1 cellular context compared by ENCODE assay signal in the genomic region with DNA sequence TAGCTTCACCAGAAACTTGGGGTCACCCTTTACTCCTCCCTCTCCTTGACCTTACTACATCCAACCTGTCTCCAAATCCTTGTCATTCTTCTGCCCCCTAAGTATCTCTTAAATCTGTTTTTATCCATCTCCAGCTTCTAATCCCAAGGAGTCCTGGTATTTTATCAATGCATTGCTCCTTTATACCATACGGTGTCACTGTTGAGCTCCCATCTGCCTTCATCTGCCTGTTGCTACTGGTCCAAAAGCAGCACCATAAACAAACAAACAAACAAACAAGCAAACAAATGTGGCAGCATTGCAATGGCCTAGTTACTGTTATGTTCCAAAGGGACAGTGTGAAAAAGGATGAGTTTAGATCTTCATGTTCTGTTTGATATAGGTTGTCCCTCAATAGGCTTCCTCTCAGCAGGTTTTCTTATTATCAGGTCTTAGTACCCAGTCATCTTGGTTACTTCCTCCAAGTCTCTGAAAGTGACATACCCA.
TF ChIP-seq lines count a peak whose summit lies in the region.

No MANE protein-coding gene starts in this region.

TF ChIP-seq in HepG2, 621 proteins besides CTCF, POLR2A, EP300 and RAD21 (continues in another document):
- TF ChIP-seq FOXA1 (IDR thresholded peaks at IDR 0.05), result no peak
- 0 out of 2 replicates have a peak, but pooled peaks have one; percentile 13 for TF ChIP-seq FOXA1 (CRISPR knock-in tag; IDR thresholded peaks at IDR 0.05)
- TF ChIP-seq ZNF652 (CRISPR knock-in tag; IDR thresholded peaks at IDR 0.05; ENCODE audit: borderline replicate concordance, low read depth), result no peak
- no peak for TF ChIP-seq ZMYM3 (CRISPR knock-in tag; IDR thresholded peaks at IDR 0.05)
- no peak for TF ChIP-seq PHB2 (IDR thresholded peaks at IDR 0.05; ENCODE audit: partially characterized antibody)
- no peak for TF ChIP-seq SAP130 (CRISPR knock-in tag; IDR thresholded peaks at IDR 0.05; ENCODE audit: low read depth)
- no peak for TF ChIP-seq ZNF382 (CRISPR knock-in tag; IDR thresholded peaks at IDR 0.05; ENCODE audit: borderline replicate concordance)
- TF ChIP-seq ZBTB3 (CRISPR knock-in tag; IDR thresholded peaks at IDR 0.05; ENCODE audit: borderline replicate concordance, low read depth), result no peak
- TF ChIP-seq ZNF75D (CRISPR knock-in tag; IDR thresholded peaks at IDR 0.05; ENCODE audit: borderline replicate concordance), result no peak
- TF ChIP-seq TBP (CRISPR knock-in tag; IDR thresholded peaks at IDR 0.05), result no peak
- peak; percentile 85 for TF ChIP-seq STAG1 (CRISPR knock-in tag; IDR thresholded peaks at IDR 0.05)
- TF ChIP-seq PHF21A (CRISPR knock-in tag; IDR thresholded peaks at IDR 0.05), result no peak
- no peak for TF ChIP-seq ZFP36L2 (CRISPR knock-in tag; IDR thresholded peaks at IDR 0.05)
- TF ChIP-seq SRSF1 (optimal IDR thresholded peaks at IDR 0.05; ENCODE audit: low read depth, low read length), result no peak
- no peak for TF ChIP-seq SRSF4 (IDR thresholded peaks at IDR 0.05; ENCODE audit: low read depth, low read length, poor library complexity, severe bottlenecking)
- TF ChIP-seq ZNF563 (CRISPR knock-in tag; IDR thresholded peaks at IDR 0.05), result no peak
- TF ChIP-seq FOXA3 (CRISPR knock-in tag; IDR thresholded peaks at IDR 0.05), result 0 out of 2 replicates have a peak, but pooled peaks have one; percentile 17
- TF ChIP-seq SCMH1 (CRISPR knock-in tag; IDR thresholded peaks at IDR 0.05; ENCODE audit: borderline replicate concordance), result no peak
- no peak for TF ChIP-seq HDAC2 (CRISPR knock-in tag; IDR thresholded peaks at IDR 0.05)
- no peak for TF ChIP-seq ZKSCAN1 (IDR thresholded peaks at IDR 0.05; ENCODE audit: low read length)
- no peak for TF ChIP-seq MIER2 (CRISPR knock-in tag; IDR thresholded peaks at IDR 0.05)
- TF ChIP-seq NONO (IDR thresholded peaks at IDR 0.05), result no peak
- 0 out of 2 replicates have a peak, but pooled peaks have one; percentile 37 for TF ChIP-seq NONO (CRISPR knock-in tag; conservative IDR thresholded peaks at IDR 0.05)
- no peak for TF ChIP-seq ZNF333 (CRISPR knock-in tag; IDR thresholded peaks at IDR 0.05; ENCODE audit: borderline replicate concordance)
- no peak for TF ChIP-seq KDM2A (CRISPR knock-in tag; IDR thresholded peaks at IDR 0.05; ENCODE audit: borderline replicate concordance, low read depth)
- no peak for TF ChIP-seq ZNF598 (CRISPR knock-in tag; IDR thresholded peaks at IDR 0.05; ENCODE audit: borderline replicate concordance)
- TF ChIP-seq, protein P1, sequence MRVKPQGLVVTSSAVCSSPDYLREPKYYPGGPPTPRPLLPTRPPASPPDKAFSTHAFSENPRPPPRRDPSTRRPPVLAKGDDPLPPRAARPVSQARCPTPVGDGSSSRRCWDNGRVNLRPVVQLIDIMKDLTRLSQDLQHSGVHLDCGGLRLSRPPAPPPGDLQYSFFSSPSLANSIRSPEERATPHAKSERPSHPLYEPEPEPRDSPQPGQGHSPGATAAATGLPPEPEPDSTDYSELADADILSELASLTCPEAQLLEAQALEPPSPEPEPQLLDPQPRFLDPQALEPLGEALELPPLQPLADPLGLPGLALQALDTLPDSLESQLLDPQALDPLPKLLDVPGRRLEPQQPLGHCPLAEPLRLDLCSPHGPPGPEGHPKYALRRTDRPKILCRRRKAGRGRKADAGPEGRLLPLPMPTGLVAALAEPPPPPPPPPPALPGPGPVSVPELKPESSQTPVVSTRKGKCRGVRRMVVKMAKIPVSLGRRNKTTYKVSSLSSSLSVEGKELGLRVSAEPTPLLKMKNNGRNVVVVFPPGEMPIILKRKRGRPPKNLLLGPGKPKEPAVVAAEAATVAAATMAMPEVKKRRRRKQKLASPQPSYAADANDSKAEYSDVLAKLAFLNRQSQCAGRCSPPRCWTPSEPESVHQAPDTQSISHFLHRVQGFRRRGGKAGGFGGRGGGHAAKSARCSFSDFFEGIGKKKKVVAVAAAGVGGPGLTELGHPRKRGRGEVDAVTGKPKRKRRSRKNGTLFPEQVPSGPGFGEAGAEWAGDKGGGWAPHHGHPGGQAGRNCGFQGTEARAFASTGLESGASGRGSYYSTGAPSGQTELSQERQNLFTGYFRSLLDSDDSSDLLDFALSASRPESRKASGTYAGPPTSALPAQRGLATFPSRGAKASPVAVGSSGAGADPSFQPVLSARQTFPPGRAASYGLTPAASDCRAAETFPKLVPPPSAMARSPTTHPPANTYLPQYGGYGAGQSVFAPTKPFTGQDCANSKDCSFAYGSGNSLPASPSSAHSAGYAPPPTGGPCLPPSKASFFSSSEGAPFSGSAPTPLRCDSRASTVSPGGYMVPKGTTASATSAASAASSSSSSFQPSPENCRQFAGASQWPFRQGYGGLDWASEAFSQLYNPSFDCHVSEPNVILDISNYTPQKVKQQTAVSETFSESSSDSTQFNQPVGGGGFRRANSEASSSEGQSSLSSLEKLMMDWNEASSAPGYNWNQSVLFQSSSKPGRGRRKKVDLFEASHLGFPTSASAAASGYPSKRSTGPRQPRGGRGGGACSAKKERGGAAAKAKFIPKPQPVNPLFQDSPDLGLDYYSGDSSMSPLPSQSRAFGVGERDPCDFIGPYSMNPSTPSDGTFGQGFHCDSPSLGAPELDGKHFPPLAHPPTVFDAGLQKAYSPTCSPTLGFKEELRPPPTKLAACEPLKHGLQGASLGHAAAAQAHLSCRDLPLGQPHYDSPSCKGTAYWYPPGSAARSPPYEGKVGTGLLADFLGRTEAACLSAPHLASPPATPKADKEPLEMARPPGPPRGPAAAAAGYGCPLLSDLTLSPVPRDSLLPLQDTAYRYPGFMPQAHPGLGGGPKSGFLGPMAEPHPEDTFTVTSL (CRISPR knock-in tag; IDR thresholded peaks at IDR 0.05; ENCODE audit: borderline replicate concordance), result no peak
- TF ChIP-seq, protein P2, sequence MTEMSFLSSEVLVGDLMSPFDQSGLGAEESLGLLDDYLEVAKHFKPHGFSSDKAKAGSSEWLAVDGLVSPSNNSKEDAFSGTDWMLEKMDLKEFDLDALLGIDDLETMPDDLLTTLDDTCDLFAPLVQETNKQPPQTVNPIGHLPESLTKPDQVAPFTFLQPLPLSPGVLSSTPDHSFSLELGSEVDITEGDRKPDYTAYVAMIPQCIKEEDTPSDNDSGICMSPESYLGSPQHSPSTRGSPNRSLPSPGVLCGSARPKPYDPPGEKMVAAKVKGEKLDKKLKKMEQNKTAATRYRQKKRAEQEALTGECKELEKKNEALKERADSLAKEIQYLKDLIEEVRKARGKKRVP (CRISPR knock-in tag; IDR thresholded peaks at IDR 0.05), result no peak
- no peak for TF ChIP-seq ZNF564 (CRISPR knock-in tag; IDR thresholded peaks at IDR 0.05)
- TF ChIP-seq ZNF263 (CRISPR knock-in tag; IDR thresholded peaks at IDR 0.05), result no peak
- no peak for TF ChIP-seq JARID2 (CRISPR knock-in tag; IDR thresholded peaks at IDR 0.05; ENCODE audit: insufficient replicate concordance)
- TF ChIP-seq HNRNPUL1 (IDR thresholded peaks at IDR 0.05; ENCODE audit: low read depth, low read length), result no peak
- TF ChIP-seq SALL2 (CRISPR knock-in tag; IDR thresholded peaks at IDR 0.05), result no peak
- TF ChIP-seq MTF2 (CRISPR knock-in tag; IDR thresholded peaks at IDR 0.05; ENCODE audit: borderline replicate concordance), result no peak
- no peak for TF ChIP-seq ETV6 (CRISPR knock-in tag; conservative IDR thresholded peaks at IDR 0.05)
- no peak for TF ChIP-seq HDAC1 (CRISPR knock-in tag; IDR thresholded peaks at IDR 0.05)
- TF ChIP-seq, protein P3, sequence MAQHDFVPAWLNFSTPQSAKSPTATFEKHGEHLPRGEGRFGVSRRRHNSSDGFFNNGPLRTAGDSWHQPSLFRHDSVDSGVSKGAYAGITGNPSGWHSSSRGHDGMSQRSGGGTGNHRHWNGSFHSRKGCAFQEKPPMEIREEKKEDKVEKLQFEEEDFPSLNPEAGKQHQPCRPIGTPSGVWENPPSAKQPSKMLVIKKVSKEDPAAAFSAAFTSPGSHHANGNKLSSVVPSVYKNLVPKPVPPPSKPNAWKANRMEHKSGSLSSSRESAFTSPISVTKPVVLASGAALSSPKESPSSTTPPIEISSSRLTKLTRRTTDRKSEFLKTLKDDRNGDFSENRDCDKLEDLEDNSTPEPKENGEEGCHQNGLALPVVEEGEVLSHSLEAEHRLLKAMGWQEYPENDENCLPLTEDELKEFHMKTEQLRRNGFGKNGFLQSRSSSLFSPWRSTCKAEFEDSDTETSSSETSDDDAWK (CRISPR knock-in tag; IDR thresholded peaks at IDR 0.05), result no peak
- TF ChIP-seq, protein P4, sequence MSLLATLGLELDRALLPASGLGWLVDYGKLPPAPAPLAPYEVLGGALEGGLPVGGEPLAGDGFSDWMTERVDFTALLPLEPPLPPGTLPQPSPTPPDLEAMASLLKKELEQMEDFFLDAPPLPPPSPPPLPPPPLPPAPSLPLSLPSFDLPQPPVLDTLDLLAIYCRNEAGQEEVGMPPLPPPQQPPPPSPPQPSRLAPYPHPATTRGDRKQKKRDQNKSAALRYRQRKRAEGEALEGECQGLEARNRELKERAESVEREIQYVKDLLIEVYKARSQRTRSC (CRISPR knock-in tag; IDR thresholded peaks at IDR 0.05; ENCODE audit: low read depth), result no peak
- TF ChIP-seq FOXP1 (IDR thresholded peaks at IDR 0.05), result peak; percentile 88
- peak; percentile 79 for TF ChIP-seq FOXP1 (CRISPR knock-in tag; IDR thresholded peaks at IDR 0.05)
- TF ChIP-seq ZNF883 (CRISPR knock-in tag; IDR thresholded peaks at IDR 0.05; ENCODE audit: not compliant biosample characterization), result no peak
- TF ChIP-seq NR3C1 (CRISPR knock-in tag; IDR thresholded peaks at IDR 0.05), result no peak
- TF ChIP-seq, protein P5, sequence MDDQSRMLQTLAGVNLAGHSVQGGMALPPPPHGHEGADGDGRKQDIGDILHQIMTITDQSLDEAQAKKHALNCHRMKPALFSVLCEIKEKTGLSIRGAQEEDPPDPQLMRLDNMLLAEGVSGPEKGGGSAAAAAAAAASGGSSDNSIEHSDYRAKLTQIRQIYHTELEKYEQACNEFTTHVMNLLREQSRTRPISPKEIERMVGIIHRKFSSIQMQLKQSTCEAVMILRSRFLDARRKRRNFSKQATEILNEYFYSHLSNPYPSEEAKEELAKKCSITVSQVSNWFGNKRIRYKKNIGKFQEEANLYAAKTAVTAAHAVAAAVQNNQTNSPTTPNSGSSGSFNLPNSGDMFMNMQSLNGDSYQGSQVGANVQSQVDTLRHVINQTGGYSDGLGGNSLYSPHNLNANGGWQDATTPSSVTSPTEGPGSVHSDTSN (CRISPR knock-in tag; IDR thresholded peaks at IDR 0.05; ENCODE audit: borderline replicate concordance), result no peak
- no peak for TF ChIP-seq SNAPC2 (CRISPR knock-in tag; IDR thresholded peaks at IDR 0.05)
- TF ChIP-seq, protein P6, sequence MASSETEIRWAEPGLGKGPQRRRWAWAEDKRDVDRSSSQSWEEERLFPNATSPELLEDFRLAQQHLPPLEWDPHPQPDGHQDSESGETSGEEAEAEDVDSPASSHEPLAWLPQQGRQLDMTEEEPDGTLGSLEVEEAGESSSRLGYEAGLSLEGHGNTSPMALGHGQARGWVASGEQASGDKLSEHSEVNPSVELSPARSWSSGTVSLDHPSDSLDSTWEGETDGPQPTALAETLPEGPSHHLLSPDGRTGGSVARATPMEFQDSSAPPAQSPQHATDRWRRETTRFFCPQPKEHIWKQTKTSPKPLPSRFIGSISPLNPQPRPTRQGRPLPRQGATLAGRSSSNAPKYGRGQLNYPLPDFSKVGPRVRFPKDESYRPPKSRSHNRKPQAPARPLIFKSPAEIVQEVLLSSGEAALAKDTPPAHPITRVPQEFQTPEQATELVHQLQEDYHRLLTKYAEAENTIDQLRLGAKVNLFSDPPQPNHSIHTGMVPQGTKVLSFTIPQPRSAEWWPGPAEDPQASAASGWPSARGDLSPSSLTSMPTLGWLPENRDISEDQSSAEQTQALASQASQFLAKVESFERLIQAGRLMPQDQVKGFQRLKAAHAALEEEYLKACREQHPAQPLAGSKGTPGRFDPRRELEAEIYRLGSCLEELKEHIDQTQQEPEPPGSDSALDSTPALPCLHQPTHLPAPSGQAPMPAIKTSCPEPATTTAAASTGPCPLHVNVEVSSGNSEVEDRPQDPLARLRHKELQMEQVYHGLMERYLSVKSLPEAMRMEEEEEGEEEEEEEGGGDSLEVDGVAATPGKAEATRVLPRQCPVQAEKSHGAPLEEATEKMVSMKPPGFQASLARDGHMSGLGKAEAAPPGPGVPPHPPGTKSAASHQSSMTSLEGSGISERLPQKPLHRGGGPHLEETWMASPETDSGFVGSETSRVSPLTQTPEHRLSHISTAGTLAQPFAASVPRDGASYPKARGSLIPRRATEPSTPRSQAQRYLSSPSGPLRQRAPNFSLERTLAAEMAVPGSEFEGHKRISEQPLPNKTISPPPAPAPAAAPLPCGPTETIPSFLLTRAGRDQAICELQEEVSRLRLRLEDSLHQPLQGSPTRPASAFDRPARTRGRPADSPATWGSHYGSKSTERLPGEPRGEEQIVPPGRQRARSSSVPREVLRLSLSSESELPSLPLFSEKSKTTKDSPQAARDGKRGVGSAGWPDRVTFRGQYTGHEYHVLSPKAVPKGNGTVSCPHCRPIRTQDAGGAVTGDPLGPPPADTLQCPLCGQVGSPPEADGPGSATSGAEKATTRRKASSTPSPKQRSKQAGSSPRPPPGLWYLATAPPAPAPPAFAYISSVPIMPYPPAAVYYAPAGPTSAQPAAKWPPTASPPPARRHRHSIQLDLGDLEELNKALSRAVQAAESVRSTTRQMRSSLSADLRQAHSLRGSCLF (CRISPR knock-in tag; IDR thresholded peaks at IDR 0.05; ENCODE audit: borderline replicate concordance), result no peak
- TF ChIP-seq, protein P7, sequence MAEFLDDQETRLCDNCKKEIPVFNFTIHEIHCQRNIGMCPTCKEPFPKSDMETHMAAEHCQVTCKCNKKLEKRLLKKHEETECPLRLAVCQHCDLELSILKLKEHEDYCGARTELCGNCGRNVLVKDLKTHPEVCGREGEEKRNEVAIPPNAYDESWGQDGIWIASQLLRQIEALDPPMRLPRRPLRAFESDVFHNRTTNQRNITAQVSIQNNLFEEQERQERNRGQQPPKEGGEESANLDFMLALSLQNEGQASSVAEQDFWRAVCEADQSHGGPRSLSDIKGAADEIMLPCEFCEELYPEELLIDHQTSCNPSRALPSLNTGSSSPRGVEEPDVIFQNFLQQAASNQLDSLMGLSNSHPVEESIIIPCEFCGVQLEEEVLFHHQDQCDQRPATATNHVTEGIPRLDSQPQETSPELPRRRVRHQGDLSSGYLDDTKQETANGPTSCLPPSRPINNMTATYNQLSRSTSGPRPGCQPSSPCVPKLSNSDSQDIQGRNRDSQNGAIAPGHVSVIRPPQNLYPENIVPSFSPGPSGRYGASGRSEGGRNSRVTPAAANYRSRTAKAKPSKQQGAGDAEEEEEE (CRISPR knock-in tag; IDR thresholded peaks at IDR 0.05; ENCODE audit: borderline replicate concordance), result no peak
- no peak for TF ChIP-seq ZNF30 (CRISPR knock-in tag; IDR thresholded peaks at IDR 0.05)
- no peak for TF ChIP-seq CREB1 (IDR thresholded peaks at IDR 0.05)
- TF ChIP-seq CREB1 (CRISPR knock-in tag; IDR thresholded peaks at IDR 0.05), result no peak
- TF ChIP-seq, protein P8, sequence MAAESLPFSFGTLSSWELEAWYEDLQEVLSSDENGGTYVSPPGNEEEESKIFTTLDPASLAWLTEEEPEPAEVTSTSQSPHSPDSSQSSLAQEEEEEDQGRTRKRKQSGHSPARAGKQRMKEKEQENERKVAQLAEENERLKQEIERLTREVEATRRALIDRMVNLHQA (CRISPR knock-in tag; IDR thresholded peaks at IDR 0.05), result no peak
- TF ChIP-seq NAIF1 (CRISPR knock-in tag; IDR thresholded peaks at IDR 0.05; ENCODE audit: borderline replicate concordance), result no peak
- no peak for TF ChIP-seq NKX3-1 (CRISPR knock-in tag; IDR thresholded peaks at IDR 0.05)
- TF ChIP-seq ZNF816 (CRISPR knock-in tag; IDR thresholded peaks at IDR 0.05; ENCODE audit: borderline replicate concordance), result no peak
- TF ChIP-seq ZIK1 (CRISPR knock-in tag; IDR thresholded peaks at IDR 0.05; ENCODE audit: borderline replicate concordance, low read depth), result no peak
- TF ChIP-seq TEAD3 (CRISPR knock-in tag; optimal IDR thresholded peaks at IDR 0.05; ENCODE audit: borderline replicate concordance), result peak; percentile 45
